Comparison of ENCODE assay signal across 3 cellular contexts in the genomic region with DNA sequence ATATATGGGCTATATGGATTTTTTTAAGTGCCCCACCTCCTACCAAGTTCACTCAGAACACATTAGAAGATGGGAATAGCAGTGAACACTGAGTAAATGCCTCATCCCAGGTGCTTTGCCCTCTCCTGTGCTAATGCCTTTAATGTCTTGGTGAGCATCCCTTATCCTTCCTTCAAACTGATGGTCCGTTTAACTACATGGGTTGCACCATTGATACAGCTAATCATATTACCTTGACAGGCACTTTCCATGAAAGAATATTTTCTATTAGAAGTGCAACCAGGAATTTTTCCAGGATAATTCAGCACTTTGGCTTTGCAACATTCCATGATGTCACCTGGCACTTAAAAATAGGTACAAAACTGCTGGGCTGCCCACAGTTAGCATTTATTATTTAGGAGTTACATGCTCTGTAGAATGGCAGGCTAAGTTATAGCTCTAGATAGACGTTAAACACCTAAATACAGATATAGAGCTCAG.
"Had no signal": no experiment of that assay in that cellular context is flagged by ENCODE, and none has a peak within 500 bp of the region (broad histone marks: within the 10 kb centered on the region; RNA-seq: fewer than 3 reads in every experiment).

No MANE protein-coding gene starts in this region.

- DNase-seq: GDM1, GF-D8 had no signal

- H3K4me3 ChIP-seq: GM12878 had no signal

- ATAC-seq: GM12878 had no signal
